Comparison of ENCODE assay signal across 10 cellular contexts in the genomic region with DNA sequence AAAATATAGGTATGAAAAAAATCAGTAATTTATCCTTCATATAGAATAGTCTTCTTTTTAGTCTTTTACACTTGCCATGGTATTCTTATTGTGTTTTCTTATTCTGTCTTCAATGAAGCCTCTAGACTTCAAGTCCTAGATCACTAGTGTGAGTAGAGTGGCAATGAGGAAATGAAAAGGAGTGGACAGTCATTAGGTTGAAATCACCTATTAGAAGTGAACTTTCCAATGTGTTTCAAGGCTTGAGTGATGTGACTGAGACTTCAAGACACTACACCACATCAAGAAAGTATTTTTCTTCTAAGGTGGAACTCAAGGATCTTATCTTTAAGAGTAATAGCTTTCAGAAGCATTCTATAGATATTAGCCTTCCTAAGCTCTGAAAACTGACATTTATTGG.
"Had no signal": no experiment of that assay in that cellular context is flagged by ENCODE, and none has a peak within 500 bp of the region (broad histone marks: within the 10 kb centered on the region; RNA-seq: fewer than 3 reads in every experiment).

No MANE protein-coding gene starts in this region.

- H2AFZ ChIP-seq: GM23248 had no signal

- H3K9ac ChIP-seq: GM23248 had no signal

- H3K4me3 ChIP-seq: GM23248, HAP-1 had no signal

- H3K4me1 Mint-ChIP-seq: H9 had no signal

- H3K9me3 ChIP-seq: HAP-1 had no signal

- ATAC-seq: HCT116 had no signal

- DNase-seq: GM23248, GOT3, H7, H9, HCEC 1CT, HFFc6 had no signal

- H3K36me3 ChIP-seq: HAP-1 had no signal

- H3K4me3 Mint-ChIP-seq: H9, HFFc6 had no signal

- H3K9me3 Mint-ChIP-seq: H9 had no signal

- H3K27ac Mint-ChIP-seq: H9, HFFc6 had no signal

- H3K4me1 ChIP-seq: HAP-1 had no signal

- FAIRE-seq: H1, H54 had no signal

- H3K27ac ChIP-seq: GM23248 had no signal
